14 cellular contexts compared by ENCODE assay signal in genomic region chr12:79069009-79069408, GRCh38.
A peak's percentile ranks its signal among the peaks of the same experiment; 100 is the strongest.
DNase-seq lines count a peak whose midpoint lies in the region; ATAC-seq, FAIRE-seq and TF ChIP-seq lines count a peak whose summit lies in the region.
"Had no signal": no experiment of that assay in that cellular context is flagged by ENCODE, and none has a peak within 500 bp of the region (broad histone marks: within the 10 kb centered on the region; RNA-seq: fewer than 3 reads in every experiment).

No MANE protein-coding gene starts in this region.

- H2AFZ ChIP-seq in SK-N-SH (ENCODE audit: low read depth) = no peak overlapping the region

- H3K9me2 ChIP-seq in SK-N-SH = no peaks in the 10 kb centered on the region

- no peak overlapping the region for H3K27ac ChIP-seq in SK-N-SH (ENCODE audit: low read depth in 2 of 2, low read length in 1 of 2)
- H3K27ac ChIP-seq: transverse colon had no signal

- no peaks in the 10 kb centered on the region for H3K9me3 ChIP-seq in SK-N-SH

- POLR2A ChIA-PET in SK-N-SH (lab: Yijun Ruan, JAX) = no interaction called here

- H3K4me2 ChIP-seq in SK-N-SH = no peak overlapping the region

- H3K9ac ChIP-seq in SK-N-SH = no peak overlapping the region

- no peaks in the 10 kb centered on the region for H4K20me1 ChIP-seq in SK-N-SH (ENCODE audit: insufficient read depth)

- ATAC-seq in GM18861 (IDR thresholded peaks at IDR 0.05; ENCODE audit: unreplicated experiment) (peak; percentile 99), GM21515 (IDR thresholded peaks at IDR 0.05; ENCODE audit: unreplicated experiment) (peak; percentile 96), HG03064 (IDR thresholded peaks at IDR 0.05; ENCODE audit: low read depth, unreplicated experiment) (peak; percentile 97)
- ATAC-seq: CD8-positive, alpha-beta T cell; left ventricle myocardium superior; Right ventricle myocardium inferior had no signal

- no peak for FAIRE-seq in urothelium cell line (lab: Jason Lieb, UNC)

- peaks cover 0 to 2% of the 10 kb centered on the region in 2 experiments; a peak in 1 of 4 replicates for H3K4me1 ChIP-seq in SK-N-SH (ENCODE audit: control insufficient read depth in 1 of 2, insufficient read depth in 2 of 2, low read depth in 1 of 2, low read length in 1 of 2)
- H3K4me1 ChIP-seq: transverse colon had no signal

- CTCF ChIA-PET in SK-N-SH (lab: Yijun Ruan, JAX) = interaction anchor here (1.0 to 1.9 kb wide), 2 partner anchors 14 to 18 kb away, joined by 3 to 7 read pairs; no protein-coding TSS in a partner anchor

- no peaks in the 10 kb centered on the region for H3K36me3 ChIP-seq in SK-N-SH (replicated peaks in 1 of 2; ENCODE audit: control insufficient read depth in 1 of 2, insufficient read depth in 2 of 2, low read length in 1 of 2)
- H3K36me3 ChIP-seq: transverse colon had no signal

- TF ChIP-seq EP300 in SK-N-SH (IDR thresholded peaks at IDR 0.05; ENCODE audit: borderline replicate concordance in 1 of 2, low read depth in 1 of 2, low read length in 1 of 2) = no peak

- no peak overlapping the region for H3K4me3 ChIP-seq in SK-N-SH (ENCODE audit: low read depth in 2 of 2, low read length in 1 of 2)
- H3K4me3 ChIP-seq: transverse colon had no signal

- TF ChIP-seq RAD21 in SK-N-SH (IDR thresholded peaks at IDR 0.05; ENCODE audit: low read length) = no peak

- H3K27me3 ChIP-seq in SK-N-SH (ENCODE audit: insufficient read depth) = no peaks in the 10 kb centered on the region
- H3K27me3 ChIP-seq: transverse colon had no signal

- H3K79me2 ChIP-seq in SK-N-SH (ENCODE audit: insufficient read depth) = no peaks in the 10 kb centered on the region; the same call in 1 of the 2 replicates

- no peaks in the 10 kb centered on the region for H3F3A ChIP-seq in SK-N-SH (replicated peaks; ENCODE audit: insufficient read depth)

- DNase-seq in NCI-H748 (lab: John Stamatoyannopoulos, UW; ENCODE audit: unreplicated experiment) (peak; percentile 48), SK-N-SH (no peak), NCI-H510A treated with DMSO at 0.1 percent for 48 hours (lab: John Stamatoyannopoulos, UW) (no peak), urothelium cell line (ENCODE audit: low spot score) (no peak), NCI-H524 (lab: John Stamatoyannopoulos, UW) (no peak)
- DNase-seq: activated CD4-positive, CD25-positive, alpha-beta regulatory T cell treated with anti-CD3 and anti-CD28 coated beads, Interleukin-2, amount 50 U/mL, for 72 hours; CD8-positive, alpha-beta T cell; dermis blood vessel endothelial cell; left ventricle myocardium superior; transverse colon had no signal

- TF ChIP-seq CTCF in SK-N-SH (IDR thresholded peaks at IDR 0.05) = no peak

TF ChIP-seq in SK-N-SH, 30 proteins besides CTCF, POLR2A, EP300 and RAD21:
- TF ChIP-seq FOXJ3 (CRISPR knock-in tag; IDR thresholded peaks at IDR 0.05) = no peak
- no peak for TF ChIP-seq GABPA (IDR thresholded peaks at IDR 0.05; ENCODE audit: low read depth)
- no peak for TF ChIP-seq MEF2A (IDR thresholded peaks at IDR 0.05; ENCODE audit: borderline replicate concordance, low read depth)
- TF ChIP-seq FOSL2 (IDR thresholded peaks at IDR 0.05; ENCODE audit: borderline replicate concordance, low read depth) = no peak
- no peak for TF ChIP-seq GATA2 (CRISPR knock-in tag; IDR thresholded peaks at IDR 0.05)
- TF ChIP-seq USF1 (IDR thresholded peaks at IDR 0.05; ENCODE audit: borderline replicate concordance, low read depth) = no peak
- TF ChIP-seq TAF1 (IDR thresholded peaks at IDR 0.05; ENCODE audit: borderline replicate concordance, low read depth, low read length) = no peak
- TF ChIP-seq NRF1 (IDR thresholded peaks at IDR 0.05; ENCODE audit: low read depth, low read length) = no peak
- no peak for TF ChIP-seq REST (IDR thresholded peaks at IDR 0.05; ENCODE audit: low read depth, low read length)
- no peak for TF ChIP-seq RCOR1 (IDR thresholded peaks at IDR 0.05; ENCODE audit: low read length)
- TF ChIP-seq JUND (IDR thresholded peaks at IDR 0.05) = no peak
- no peak for TF ChIP-seq SIN3A (IDR thresholded peaks at IDR 0.05; ENCODE audit: borderline replicate concordance, low read depth, low read length)
- TF ChIP-seq TEAD4 (IDR thresholded peaks at IDR 0.05; ENCODE audit: borderline replicate concordance, insufficient read depth) = no peak
- no peak for TF ChIP-seq MAX (IDR thresholded peaks at IDR 0.05; ENCODE audit: low read depth)
- TF ChIP-seq EZH2phosphoT487 (IDR thresholded peaks at IDR 0.05; ENCODE audit: borderline replicate concordance, low read depth) = no peak
